Comparison of ENCODE assay signal across 8 cellular contexts in the genomic region with DNA sequence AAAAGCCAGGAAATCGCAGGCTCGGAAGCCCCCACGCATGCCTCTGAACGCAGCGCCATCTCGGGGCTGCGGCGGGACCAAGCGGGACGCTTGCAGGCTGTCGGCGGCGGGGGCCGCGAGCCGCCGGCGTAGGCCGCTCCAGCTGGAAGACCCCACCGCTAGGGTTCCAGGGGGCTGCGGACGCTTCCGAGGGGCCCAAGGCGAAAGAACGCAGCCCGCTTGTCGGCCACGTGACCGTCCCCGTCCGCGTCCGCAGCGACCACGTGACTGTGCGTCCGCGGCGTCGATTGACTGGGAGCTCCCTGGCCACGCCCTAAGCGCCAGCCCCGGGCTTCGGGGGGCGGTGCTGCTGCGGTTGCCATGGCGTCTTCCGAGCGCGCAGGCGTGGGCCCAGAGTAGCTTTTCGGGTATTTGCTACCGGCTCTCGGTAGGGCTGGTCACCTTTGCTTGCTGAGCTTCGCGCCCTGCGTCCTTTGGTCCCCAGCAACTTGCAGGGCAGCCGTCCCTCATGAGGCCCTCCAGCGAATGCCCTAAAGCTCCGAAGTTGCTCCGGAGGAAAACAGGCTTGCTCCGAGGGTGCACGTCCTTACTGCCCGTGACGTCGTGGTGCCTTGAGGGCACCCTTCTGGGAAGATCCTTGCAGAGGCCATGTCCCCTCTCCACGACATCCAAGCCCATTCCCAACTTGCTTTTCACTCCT.
A peak's percentile ranks its signal among the peaks of the same experiment; 100 is the strongest.
DNase-seq lines count a peak whose midpoint lies in the region; ATAC-seq and TF ChIP-seq lines count a peak whose summit lies in the region.

No MANE protein-coding gene starts in this region.

- peak overlapping the region; percentile 59 for H3K4me3 ChIP-seq in SU-DHL-6 (ENCODE audit: insufficient read depth, low read length, poor library complexity, severe bottlenecking)
- peak overlapping the region; percentile 93 for H3K4me3 ChIP-seq in upper lobe of right lung

- H3K4me2 ChIP-seq in SU-DHL-6 (ENCODE audit: low read depth, low read length, poor library complexity, severe bottlenecking) = peak overlapping the region; percentile 65

- peak overlapping the region; percentile 100 for H3K27ac Mint-ChIP-seq in activated naive CD8-positive, alpha-beta T cell treated with anti-CD3 and anti-CD28 coated beads, Interleukin-2, amount 50 U/mL, for 24 hours
- peak overlapping the region; percentile 89 for H3K27ac Mint-ChIP-seq in progenitor cell of endocrine pancreas

- H3K4me1 ChIP-seq in upper lobe of right lung = peaks cover 16% of the 10 kb centered on the region

- TF ChIP-seq CTCF in GM12874 (IDR thresholded peaks at IDR 0.05; ENCODE audit: insufficient read depth, low read depth, low read length) (peak; percentile 48), SU-DHL-6 (IDR thresholded peaks at IDR 0.05; ENCODE audit: insufficient read depth, low read length, poor library complexity, severe bottlenecking) (peak; percentile 12), progenitor cell of endocrine pancreas (IDR thresholded peaks at IDR 0.05; ENCODE audit: unreplicated experiment) (no peak), upper lobe of right lung (IDR thresholded peaks at IDR 0.05) (peak; percentile 38)

- no peaks in the 10 kb centered on the region for H3K79me2 ChIP-seq in SU-DHL-6 (ENCODE audit: insufficient read depth, low read length)

- H3K27me3 ChIP-seq in SU-DHL-6 (ENCODE audit: low read length) = no peaks in the 10 kb centered on the region
- no peaks in the 10 kb centered on the region for H3K27me3 ChIP-seq in upper lobe of right lung

- DNase-seq in NCI-H1105 (lab: John Stamatoyannopoulos, UW) (peak; percentile 94), cardiac septum (ENCODE audit: low spot score) (peak; percentile 97), progenitor cell of endocrine pancreas (ENCODE audit: low spot score, unreplicated experiment) (peak; percentile 28), upper lobe of right lung (peak; percentile 97)
- peak; percentile 89 for DNase-seq in activated naive CD8-positive, alpha-beta T cell treated with anti-CD3 and anti-CD28 coated beads, Interleukin-2, amount 50 U/mL, for 24 hours

- peak overlapping the region; percentile 88 for H3K4me3 Mint-ChIP-seq in activated naive CD8-positive, alpha-beta T cell treated with anti-CD3 and anti-CD28 coated beads, Interleukin-2, amount 50 U/mL, for 24 hours
- H3K4me3 Mint-ChIP-seq in progenitor cell of endocrine pancreas (ENCODE audit: low read depth) = peak overlapping the region; percentile 60

- H3K9me2 ChIP-seq in SU-DHL-6 (replicated peaks; ENCODE audit: insufficient read depth, low read length) = no peaks in the 10 kb centered on the region

- no peaks in the 10 kb centered on the region for H3K36me3 ChIP-seq in SU-DHL-6 (ENCODE audit: low read length)
- no peaks in the 10 kb centered on the region for H3K36me3 ChIP-seq in upper lobe of right lung

- H3K9me3 ChIP-seq in SU-DHL-6 (ENCODE audit: insufficient read depth, low read length) (no peaks in the 10 kb centered on the region), upper lobe of right lung (no peaks in the 10 kb centered on the region)

- no peak overlapping the region for H3K27ac ChIP-seq in SU-DHL-6 (ENCODE audit: low read depth, low read length)
- peak overlapping the region; percentile 97 for H3K27ac ChIP-seq in upper lobe of right lung

- no peaks in the 10 kb centered on the region for H3K36me3 Mint-ChIP-seq in activated naive CD8-positive, alpha-beta T cell treated with anti-CD3 and anti-CD28 coated beads, Interleukin-2, amount 50 U/mL, for 24 hours (ENCODE audit: low read depth)
- no peaks in the 10 kb centered on the region for H3K36me3 Mint-ChIP-seq in progenitor cell of endocrine pancreas (ENCODE audit: insufficient read depth)

- no peaks in the 10 kb centered on the region for H3F3A ChIP-seq in SU-DHL-6 (ENCODE audit: insufficient read depth)

- H3K27me3 Mint-ChIP-seq in activated naive CD8-positive, alpha-beta T cell treated with anti-CD3 and anti-CD28 coated beads, Interleukin-2, amount 50 U/mL, for 24 hours = no peaks in the 10 kb centered on the region
- peaks cover 4% of the 10 kb centered on the region for H3K27me3 Mint-ChIP-seq in progenitor cell of endocrine pancreas

- peaks cover 4% of the 10 kb centered on the region for H3K9me3 Mint-ChIP-seq in activated naive CD8-positive, alpha-beta T cell treated with anti-CD3 and anti-CD28 coated beads, Interleukin-2, amount 50 U/mL, for 24 hours
- peaks cover 1% of the 10 kb centered on the region for H3K9me3 Mint-ChIP-seq in progenitor cell of endocrine pancreas (ENCODE audit: low read depth)

- H3K9ac ChIP-seq in SU-DHL-6 (ENCODE audit: low read length) = peak overlapping the region; percentile 63

- no peaks in the 10 kb centered on the region for H4K20me1 ChIP-seq in SU-DHL-6 (ENCODE audit: low read depth, low read length)

- peak overlapping the region; percentile 74 for H2AFZ ChIP-seq in SU-DHL-6 (ENCODE audit: low read depth, low read length, severe bottlenecking)

- peaks cover 30% of the 10 kb centered on the region for H3K4me1 Mint-ChIP-seq in activated naive CD8-positive, alpha-beta T cell treated with anti-CD3 and anti-CD28 coated beads, Interleukin-2, amount 50 U/mL, for 24 hours
- H3K4me1 Mint-ChIP-seq in progenitor cell of endocrine pancreas (ENCODE audit: low read depth) = peaks cover 3% of the 10 kb centered on the region

- ATAC-seq in HG02678 (IDR thresholded peaks at IDR 0.05; ENCODE audit: unreplicated experiment) = peak; percentile 94
- ATAC-seq in activated naive CD8-positive, alpha-beta T cell treated with anti-CD3 and anti-CD28 coated beads, Interleukin-2, amount 50 U/mL, for 24 hours = peak; percentile 76
- peak; percentile 98 for ATAC-seq in upper lobe of right lung

- intact Hi-C loops in cardiac septum (cut with DNase I) (loop anchor here (5.0 kb wide), 2 partner anchors 196 to 296 kb away; a partner anchor contains a TSS), upper lobe of right lung (cut with DNase I) (no loop called here)

Comparison
In these comparisons a context has a peak if more than half of its experiments do, and no peak if none do; other contexts are left out.
1. DNase-seq: peak in every context shown above with its lines; median percentile 97 in cardiac septum; 97 in upper lobe of right lung; 94 in NCI-H1105; 89 in activated naive CD8-positive, alpha-beta T cell treated with anti-CD3 and anti-CD28 coated beads, Interleukin-2, amount 50 U/mL, for 24 hours; 28 in progenitor cell of endocrine pancreas.